ENCODE assay signal across 14 cellular contexts in genomic region chr14:89292579-89293348, GRCh38.
DNase-seq lines count a peak whose midpoint lies in the region; ATAC-seq and TF ChIP-seq lines count a peak whose summit lies in the region.
"Had no signal": no experiment of that assay in that cellular context is flagged by ENCODE, and none has a peak within 500 bp of the region (broad histone marks: within the 10 kb centered on the region; RNA-seq: fewer than 3 reads in every experiment).

No MANE protein-coding gene starts in this region.

- H3K4me1 Mint-ChIP-seq in stimulated activated naive CD8-positive, alpha-beta T cell treated with anti-CD3 and anti-CD28 coated beads, Interleukin-15, Interleukin-2, amounts not matched to agents 100 ng/mL and 50 ng/mL, for 24 hours (ENCODE audit: low read depth) = peaks cover 35% of the 10 kb centered on the region
- H3K4me1 Mint-ChIP-seq in brain = peaks cover 76% of the 10 kb centered on the region

- H3K4me3 Mint-ChIP-seq in stimulated activated naive CD8-positive, alpha-beta T cell treated with anti-CD3 and anti-CD28 coated beads, Interleukin-15, Interleukin-2, amounts not matched to agents 100 ng/mL and 50 ng/mL, for 24 hours = no peak overlapping the region
- H3K4me3 Mint-ChIP-seq in brain = no peak overlapping the region

- no peak for ATAC-seq in stimulated activated naive CD8-positive, alpha-beta T cell treated with anti-CD3 and anti-CD28 coated beads, Interleukin-15, Interleukin-2, amounts not matched to agents 100 U/mL and 50 U/mL, for 24 hours
- ATAC-seq in HG03378 (IDR thresholded peaks at IDR 0.05; ENCODE audit: unreplicated experiment) (no peak), GM21737 (IDR thresholded peaks at IDR 0.05; ENCODE audit: unreplicated experiment) (no peak)

- H3K9me3 Mint-ChIP-seq in stimulated activated naive CD8-positive, alpha-beta T cell treated with anti-CD3 and anti-CD28 coated beads, Interleukin-15, Interleukin-2, amounts not matched to agents 100 ng/mL and 50 ng/mL, for 24 hours = no peaks in the 10 kb centered on the region
- no peaks in the 10 kb centered on the region for H3K9me3 Mint-ChIP-seq in brain

- H3K27ac Mint-ChIP-seq in stimulated activated naive CD8-positive, alpha-beta T cell treated with anti-CD3 and anti-CD28 coated beads, Interleukin-15, Interleukin-2, amounts not matched to agents 100 ng/mL and 50 ng/mL, for 24 hours = peak overlapping the region; percentile 13
- H3K27ac Mint-ChIP-seq in brain = peak overlapping the region in 3 of 5 experiments; percentile 4 to 79 (median 69)
- H3K27ac Mint-ChIP-seq: progenitor cell of endocrine pancreas had no signal

- no peak for TF ChIP-seq CTCF in brain (conservative IDR thresholded peaks at IDR 0.05)

- peaks cover 43% of the 10 kb centered on the region for H3K36me3 Mint-ChIP-seq in stimulated activated naive CD8-positive, alpha-beta T cell treated with anti-CD3 and anti-CD28 coated beads, Interleukin-15, Interleukin-2, amounts not matched to agents 100 ng/mL and 50 ng/mL, for 24 hours (ENCODE audit: low read depth)
- peaks cover 16% of the 10 kb centered on the region for H3K36me3 Mint-ChIP-seq in brain

- DNase-seq in stimulated activated naive CD8-positive, alpha-beta T cell treated with anti-CD3 and anti-CD28 coated beads, Interleukin-15, Interleukin-2, amounts not matched to agents 100 U/mL and 50 U/mL, for 24 hours = no peak
- DNase-seq in mesenteric fat pad (ENCODE audit: low spot score) (peak; percentile 68), NCI-H1694 (lab: John Stamatoyannopoulos, UW) (no peak), NOMO-1 (lab: John Stamatoyannopoulos, UW; ENCODE audit: unreplicated experiment in 2 of 2) (no peak)
- DNase-seq: activated CD8-positive, alpha-beta memory T cell treated with anti-CD3 and anti-CD28 coated beads, Interleukin-2, amount 50 U/mL, for 4 hours; DMS53; MG63; NCI-H2107; transverse colon had no signal

- no peaks in the 10 kb centered on the region for H3K27me3 Mint-ChIP-seq in stimulated activated naive CD8-positive, alpha-beta T cell treated with anti-CD3 and anti-CD28 coated beads, Interleukin-15, Interleukin-2, amounts not matched to agents 100 ng/mL and 50 ng/mL, for 24 hours
- no peaks in the 10 kb centered on the region for H3K27me3 Mint-ChIP-seq in brain
